In the genomic region with DNA sequence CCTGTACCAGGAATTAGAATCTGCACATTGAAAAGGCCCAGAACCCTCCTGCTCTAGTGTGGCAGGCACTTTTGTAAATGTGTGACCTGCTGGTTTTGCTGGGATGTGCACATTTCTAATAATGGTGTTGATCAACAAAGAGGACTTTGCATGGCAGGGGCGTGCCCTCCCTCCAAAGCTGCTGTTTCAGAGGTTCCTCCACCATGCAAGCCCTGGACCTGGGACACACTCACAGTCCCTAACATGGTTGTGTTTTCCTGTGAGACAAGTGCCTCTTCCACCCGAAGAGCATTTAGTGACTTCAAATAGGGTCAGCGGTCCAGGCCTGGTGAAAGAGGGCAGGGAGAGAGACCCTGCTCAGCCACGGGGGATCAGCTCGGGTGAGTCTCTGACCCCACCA, we compare ENCODE assay signal across 15 cellular contexts.
"Had no signal": no experiment of that assay in that cellular context is flagged by ENCODE, and none has a peak within 500 bp of the region (broad histone marks: within the 10 kb centered on the region; RNA-seq: fewer than 3 reads in every experiment).

No MANE protein-coding gene starts in this region.

- H3K4me1 ChIP-seq: prostate gland had no signal

- H3K9me3 ChIP-seq: prostate gland, upper lobe of left lung had no signal

- H3K36me3 Mint-ChIP-seq: mesothelial cell of epicardium had no signal

- H3K4me3 Mint-ChIP-seq: activated CD4-positive, alpha-beta T cell treated with anti-CD3 and anti-CD28 coated beads, Interleukin-2, amount 10 ng/mL, durations not matched to agents 7 days and 5 days; activated naive CD4-positive, alpha-beta T cell treated with anti-CD3 and anti-CD28 coated beads, Interleukin-2, amount 10 ng/mL, durations not matched to agents 7 days and 5 days; mesothelial cell of epicardium; natural killer cell treated with Interleukin-12 subunit alpha and Interleukin-12 subunit beta and Interleukin-15 and Interleukin-18, amount 100 ng/mL, for 72 hours had no signal

- DNase-seq: activated CD4-positive, alpha-beta T cell treated with anti-CD3 and anti-CD28 coated beads, Interleukin-2, amount 10 ng/mL, durations not matched to agents 7 days and 5 days; activated CD8-positive, alpha-beta memory T cell treated with anti-CD3 and anti-CD28 coated beads, Interleukin-2, amount 50 U/mL, for 4 hours; activated effector memory CD4-positive, alpha-beta T cell treated with anti-CD3 and anti-CD28 coated beads, Interleukin-2, amount 50 U/mL, for 16 hours; activated naive CD4-positive, alpha-beta T cell treated with anti-CD3 and anti-CD28 coated beads, Interleukin-2, amount 10 ng/mL, durations not matched to agents 7 days and 5 days; amygdala; foreskin fibroblast; kidney; stimulated activated CD4-positive, alpha-beta T cell treated with anti-CD3 and anti-CD28 coated beads, Interleukin-4, amount 100 ng/mL, for 1 hour; stimulated activated naive CD8-positive, alpha-beta T cell treated with anti-CD3 and anti-CD28 coated beads, Interleukin-15, Interleukin-2, amounts not matched to agents 100 U/mL and 50 U/mL, for 24 hours had no signal

- ATAC-seq: stimulated activated naive CD8-positive, alpha-beta T cell treated with anti-CD3 and anti-CD28 coated beads, Interleukin-15, Interleukin-2, amounts not matched to agents 100 U/mL and 50 U/mL, for 24 hours had no signal

- H3K4me3 ChIP-seq: prostate gland, upper lobe of left lung had no signal

- H3K4me1 Mint-ChIP-seq: mesothelial cell of epicardium had no signal

- H3K27ac Mint-ChIP-seq: activated CD4-positive, alpha-beta T cell treated with anti-CD3 and anti-CD28 coated beads, Interleukin-2, amount 10 ng/mL, durations not matched to agents 7 days and 5 days; activated naive CD4-positive, alpha-beta T cell treated with anti-CD3 and anti-CD28 coated beads, Interleukin-2, amount 10 ng/mL, durations not matched to agents 7 days and 5 days; mesothelial cell of epicardium had no signal

- H3K27ac ChIP-seq: epithelial cell of prostate, prostate gland, VCaP had no signal

- H3K27me3 ChIP-seq: upper lobe of left lung had no signal

- H3K36me3 ChIP-seq: prostate gland, upper lobe of left lung had no signal

- H3K9me3 Mint-ChIP-seq: activated CD4-positive, alpha-beta T cell treated with anti-CD3 and anti-CD28 coated beads, Interleukin-2, amount 10 ng/mL, durations not matched to agents 7 days and 5 days; activated naive CD4-positive, alpha-beta T cell treated with anti-CD3 and anti-CD28 coated beads, Interleukin-2, amount 10 ng/mL, durations not matched to agents 7 days and 5 days; mesothelial cell of epicardium had no signal
